ENCODE assay signal across 19 cellular contexts in the genomic region with DNA sequence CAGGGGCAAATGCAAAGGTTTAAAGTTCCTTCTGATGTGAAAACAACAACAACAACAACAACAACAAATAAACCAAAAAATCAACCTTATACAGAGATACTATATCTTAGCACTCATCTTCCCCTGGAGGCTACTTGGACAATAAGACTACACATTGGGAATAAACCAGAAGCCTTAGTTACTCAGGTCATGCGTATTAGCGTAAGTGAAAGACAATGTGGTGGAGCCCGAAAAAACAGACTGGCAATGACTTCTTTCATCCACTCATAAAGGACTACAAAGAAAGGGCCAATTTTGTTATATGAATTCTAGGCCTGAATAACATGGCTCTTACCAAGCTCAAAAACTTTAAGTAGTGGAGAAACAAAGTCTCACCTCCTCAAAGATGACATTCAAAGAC. TPM values are rescaled to one million over a fixed set of nuclear protein-coding genes. Genes with fewer than 3 reads are reported as not detected.
DNase-seq lines count a peak whose midpoint lies in the region; ATAC-seq, FAIRE-seq and TF ChIP-seq lines count a peak whose summit lies in the region.
"Had no signal": no experiment of that assay in that cellular context is flagged by ENCODE, and none has a peak within 500 bp of the region (broad histone marks: within the 10 kb centered on the region; RNA-seq: fewer than 3 reads in every experiment).

No MANE protein-coding gene starts in this region.

- no peak overlapping the region for H3K4me3 Mint-ChIP-seq in stimulated activated effector memory CD8-positive, alpha-beta T cell treated with anti-CD3 and anti-CD28 coated beads, Interleukin-12 subunit alpha, Interleukin-12 subunit beta, amount 100 ng/mL, for 72 hours
- H3K4me3 Mint-ChIP-seq: B cell; CD4-positive, CD25-positive, alpha-beta regulatory T cell; CD8-positive, alpha-beta T cell had no signal

- ATAC-seq in K562 = no peak
- ATAC-seq in stimulated activated effector memory CD8-positive, alpha-beta T cell treated with anti-CD3 and anti-CD28 coated beads, Interleukin-12 subunit alpha, Interleukin-12 subunit beta, amount 100 ng/mL, for 72 hours = no peak
- ATAC-seq: CD8-positive, alpha-beta T cell; GM12878 had no signal

- WGBS in K562 (ENCODE audit: insufficient coverage, low coverage, missing lambda C conversion rate) = 100% methylated on average over 3 of the region's 3 CpGs

- H3K9me3 Mint-ChIP-seq in stimulated activated effector memory CD8-positive, alpha-beta T cell treated with anti-CD3 and anti-CD28 coated beads, Interleukin-12 subunit alpha, Interleukin-12 subunit beta, amount 100 ng/mL, for 72 hours = no peaks in the 10 kb centered on the region
- H3K9me3 Mint-ChIP-seq: CD4-positive, CD25-positive, alpha-beta regulatory T cell; CD8-positive, alpha-beta T cell had no signal

- DNase-seq in H54 (ENCODE audit: insufficient read length, low spot score) = no peak
- no peak for DNase-seq in K562 (ENCODE audit: extremely low read depth in 1 of 4, low spot score in 3 of 4)
- DNase-seq in stimulated activated effector memory CD8-positive, alpha-beta T cell treated with anti-CD3 and anti-CD28 coated beads, Interleukin-12 subunit alpha, Interleukin-12 subunit beta, amount 100 ng/mL, for 72 hours (ENCODE audit: low spot score in 2 of 2) = no peak
- DNase-seq in GM19239 (ENCODE audit: insufficient read length, low spot score) = no peak
- DNase-seq in NCI-H526 treated with DMSO at 0.1 percent for 48 hours (lab: John Stamatoyannopoulos, UW) = no peak
- DNase-seq in GM03348 (ENCODE audit: low spot score) = no peak
- DNase-seq: Caco-2; CD4-positive, CD25-positive, alpha-beta regulatory T cell; CD8-positive, alpha-beta T cell; DMS153; DND-41; GOT3; H7; HCEC 1CT had no signal

- POLR2A ChIA-PET in K562 (lab: Yijun Ruan, JAX) = no interaction called here

- in situ Hi-C loops in K562 (cut with MboI) = no loop called here

- no peak overlapping the region for H2AFZ ChIP-seq in K562 (ENCODE audit: low read depth, low read length)

- H3K4me2 ChIP-seq in K562 (ENCODE audit: insufficient read depth, low read length) = no peak overlapping the region
- H3K4me2 ChIP-seq: BLaER1 had no signal

- CTCF ChIA-PET in K562 (lab: Yijun Ruan, JAX; ENCODE audit: low intra/inter-chr PET ratio) = no interaction called here

- H3K4me1 ChIP-seq in K562 (replicated peaks in 1 of 2; ENCODE audit: control insufficient read depth in 2 of 2, insufficient read depth in 2 of 2, low read length in 2 of 2) = no peaks in the 10 kb centered on the region; a peak in 1 of 5 replicates
- H3K4me1 ChIP-seq: BLaER1, Caco-2 had no signal

- no peaks in the 10 kb centered on the region for H3K9me3 ChIP-seq in K562 (replicated peaks; ENCODE audit: control insufficient read depth, insufficient read depth, low read depth, low read length)
- H3K9me3 ChIP-seq: BLaER1, Caco-2 had no signal

- TF ChIP-seq POLR2A in H54 (IDR thresholded peaks at IDR 0.05; ENCODE audit: low read depth, low read length) (no peak), K562 (conservative IDR thresholded peaks at IDR 0.05) (no peak)

- no peaks in the 10 kb centered on the region for H4K20me1 ChIP-seq in K562 (replicated peaks; ENCODE audit: control insufficient read depth, insufficient read depth, low read length)
- H4K20me1 ChIP-seq: BLaER1 had no signal

- no peaks in the 10 kb centered on the region for H3K9me1 ChIP-seq in K562 (ENCODE audit: control insufficient read depth, insufficient read depth, low read length)

- no peaks in the 10 kb centered on the region for H3K4me1 Mint-ChIP-seq in stimulated activated effector memory CD8-positive, alpha-beta T cell treated with anti-CD3 and anti-CD28 coated beads, Interleukin-12 subunit alpha, Interleukin-12 subunit beta, amount 100 ng/mL, for 72 hours

- H3K27me3 ChIP-seq in K562 (ENCODE audit: control insufficient read depth in 2 of 2, insufficient read depth in 2 of 2, low read length in 2 of 2) = no peaks in the 10 kb centered on the region
- H3K27me3 ChIP-seq: BLaER1 had no signal

- intact Hi-C loops in K562 (cut with micrococcal nuclease) = no loop called here

- H3K79me2 ChIP-seq in K562 (ENCODE audit: control insufficient read depth, insufficient read depth, low read length) = no peaks in the 10 kb centered on the region

- FAIRE-seq in H54 (lab: Jason Lieb, UNC) = peak; percentile 6
- peak; percentile 44 for FAIRE-seq in K562 (lab: Jason Lieb, UNC)
- FAIRE-seq in GM19239 (lab: Jason Lieb, UNC) = no peak
- FAIRE-seq: G401.6, GM12878 had no signal

- H3K9ac ChIP-seq in K562 (ENCODE audit: insufficient read depth in 1 of 2, low read depth in 2 of 2, low read length in 2 of 2) = no peak overlapping the region
- H3K9ac ChIP-seq: BLaER1 had no signal

- peaks cover 97% of the 10 kb centered on the region for H3K36me3 Mint-ChIP-seq in stimulated activated effector memory CD8-positive, alpha-beta T cell treated with anti-CD3 and anti-CD28 coated beads, Interleukin-12 subunit alpha, Interleukin-12 subunit beta, amount 100 ng/mL, for 72 hours

- peaks cover 79% of the 10 kb centered on the region for H3K36me3 ChIP-seq in K562 (ENCODE audit: control insufficient read depth, insufficient read depth, low read length)

- no peak overlapping the region for H3K27ac ChIP-seq in K562 (ENCODE audit: extremely low read depth, low read depth, low read length)
- H3K27ac ChIP-seq: BLaER1, C4-2B had no signal

- no peak overlapping the region for H3K4me3 ChIP-seq in K562
- H3K4me3 ChIP-seq: BLaER1, GM12878 had no signal

- BruUV-seq in K562 (replicated peaks; lab: Mats Ljungman, UMichigan) = no TSS peak

- TF ChIP-seq EP300 in K562 (IDR thresholded peaks at IDR 0.05; ENCODE audit: low read length) = no peak

- peak overlapping the region; percentile 32 for H3K27ac Mint-ChIP-seq in stimulated activated effector memory CD8-positive, alpha-beta T cell treated with anti-CD3 and anti-CD28 coated beads, Interleukin-12 subunit alpha, Interleukin-12 subunit beta, amount 100 ng/mL, for 72 hours
- H3K27ac Mint-ChIP-seq: B cell; CD4-positive, CD25-positive, alpha-beta regulatory T cell; CD8-positive, alpha-beta T cell had no signal

- no peak for TF ChIP-seq CTCF in K562 (IDR thresholded peaks at IDR 0.05 in 2 of 3, conservative IDR thresholded peaks at IDR 0.05 in 1 of 3; ENCODE audit: insufficient read depth in 2 of 3, low read depth in 1 of 3, low read length in 3 of 3)

- TF ChIP-seq RAD21 in K562 (CRISPR knock-in tag; conservative IDR thresholded peaks at IDR 0.05 in 1 of 2, IDR thresholded peaks at IDR 0.05 in 1 of 2) = no peak

TF ChIP-seq in K562, 482 proteins besides CTCF, POLR2A, EP300 and RAD21 (continues in another document):
- TF ChIP-seq CHD1 (IDR thresholded peaks at IDR 0.05; ENCODE audit: low read length) (no peak), PML (IDR thresholded peaks at IDR 0.05; ENCODE audit: low read length) (no peak), PTTG1 (tag; IDR thresholded peaks at IDR 0.05; ENCODE audit: low read depth) (no peak)

RNA-seq across cellular contexts. Expression of gene PPP4R3B, which starts 19.4 kb away (rescaled TPM):
- 40.4 and 120 TPM in 2 replicates for total RNA-seq in K562 (2011; cell fraction: chromatin; rRNA removed; ENCODE audit: low replicate concordance)
- total RNA-seq in K562 (2011; cell fraction: nucleolus; rRNA removed) = 17.2 and 19.1 TPM in 2 replicates
- 40.8 and 59.5 TPM in 2 replicates for total RNA-seq in K562 (2011; cell fraction: nucleoplasm; rRNA removed)
- total RNA-seq in K562 (2014; rRNA removed) (35.3 and 43.5 TPM in 2 replicates), K562 (2014; rRNA removed; fragmentation: Illumina TruSeq; extraction: Trizol) (51.6 and 57.3 TPM in 2 replicates), K562 (2015; rRNA removed; fragmentation: Illumina TruSeq; extraction: Trizol) (50.3 and 59.2 TPM in 2 replicates), K562 (2021) (43.6 and 50.1 TPM in 2 replicates)
- polyA plus RNA-seq in K562 (2011; rRNA removed) (31.1 and 41.9 TPM in 2 replicates), K562 (2014; fragmentation: Illumina TruSeq; extraction: Trizol) (45.0 and 48.2 TPM in 2 replicates), K562 (2014; fragmentation: Nextera tagmentation; extraction: Ambion mirVana) (10 to 100 TPM; 13.2 to 15.7 TPM), K562 (2014; rRNA removed) (35.2 and 35.6 TPM in 2 replicates)
- 10.5 and 16.0 TPM in 2 replicates for polyA plus RNA-seq in K562 (2011; cell fraction: cytosol; rRNA removed)
- polyA plus RNA-seq in K562 (2011; cell fraction: nucleus; rRNA removed) = 16.6 and 21.7 TPM in 2 replicates
- polyA plus RNA-seq in K562 (2012) = 32.9 and 35.6 TPM in 2 replicates
- polyA minus RNA-seq in K562 (2011; rRNA and poly(A)+ RNA removed) = 51.3 and 56.4 TPM in 2 replicates
- polyA minus RNA-seq in K562 (2011; cell fraction: cytosol; rRNA and poly(A)+ RNA removed) = 22.6 and 27.6 TPM in 2 replicates
- 23.6 and 43.3 TPM in 2 replicates for polyA minus RNA-seq in K562 (2011; cell fraction: nucleus; rRNA and poly(A)+ RNA removed)

RNA-seq across cellular contexts. Expression of gene PNPT1, which starts 56.8 kb away (rescaled TPM):
- total RNA-seq in K562 (2011; cell fraction: chromatin; rRNA removed; ENCODE audit: low replicate concordance) = 54.3 and 97.9 TPM in 2 replicates
- 41.7 and 74.2 TPM in 2 replicates for total RNA-seq in K562 (2011; cell fraction: nucleolus; rRNA removed)
- total RNA-seq in K562 (2011; cell fraction: nucleoplasm; rRNA removed) = 40.1 and 43.2 TPM in 2 replicates
- 43.6 and 46.5 TPM in 2 replicates for total RNA-seq in K562 (2014; rRNA removed)
- total RNA-seq in K562 (2014; rRNA removed; fragmentation: Illumina TruSeq; extraction: Trizol) = 74.1 and 81.1 TPM in 2 replicates
- total RNA-seq in K562 (2015; rRNA removed; fragmentation: Illumina TruSeq; extraction: Trizol) = 70.5 and 77.4 TPM in 2 replicates
- total RNA-seq in K562 (2021) = 74.2 and 76.5 TPM in 2 replicates
- polyA plus RNA-seq in K562 (2011; rRNA removed) = 45.4 and 55.8 TPM in 2 replicates
- polyA plus RNA-seq in K562 (2011; cell fraction: cytosol; rRNA removed) = 14.3 and 19.2 TPM in 2 replicates
- polyA plus RNA-seq in K562 (2011; cell fraction: nucleus; rRNA removed) = 36.7 and 49.3 TPM in 2 replicates
- 18.8 and 30.7 TPM in 2 replicates for polyA plus RNA-seq in K562 (2012)
- 62.7 and 63.8 TPM in 2 replicates for polyA plus RNA-seq in K562 (2014; fragmentation: Illumina TruSeq; extraction: Trizol)
- 100 to 1,000 TPM in 1 of 2 experiments, 10 to 100 TPM in 1; 62.6 to 104 TPM for polyA plus RNA-seq in K562 (2014; fragmentation: Nextera tagmentation; extraction: Ambion mirVana)
- polyA plus RNA-seq in K562 (2014; rRNA removed) = 53.1 and 58.3 TPM in 2 replicates
- 32.1 and 34.3 TPM in 2 replicates for polyA minus RNA-seq in K562 (2011; rRNA and poly(A)+ RNA removed)
- 37.6 and 88.1 TPM in 2 replicates for polyA minus RNA-seq in K562 (2011; cell fraction: cytosol; rRNA and poly(A)+ RNA removed)
- 18.7 and 40.9 TPM in 2 replicates for polyA minus RNA-seq in K562 (2011; cell fraction: nucleus; rRNA and poly(A)+ RNA removed)
